Comparison of ENCODE assay signal across 21 cellular contexts in the genomic region with DNA sequence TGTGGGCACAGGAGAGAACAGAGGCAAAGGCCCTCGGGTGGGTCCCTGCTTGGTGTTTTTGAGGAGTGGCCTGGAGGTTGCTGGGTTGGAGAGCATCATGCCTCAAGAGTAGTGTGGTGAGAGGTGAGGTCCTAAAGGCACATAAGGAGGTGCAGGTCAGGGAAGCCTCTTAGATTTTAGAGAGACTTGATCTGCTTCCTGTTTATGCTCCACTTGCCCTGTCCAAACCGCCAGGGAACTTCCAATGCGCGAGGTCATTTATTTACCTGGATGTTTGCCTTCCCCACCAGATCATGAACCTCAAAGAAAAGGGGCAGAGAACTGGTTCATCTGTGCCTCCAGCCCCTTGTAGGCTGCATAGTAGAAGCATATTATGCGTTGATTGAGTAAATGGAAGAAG.
"Had no signal": no experiment of that assay in that cellular context is flagged by ENCODE, and none has a peak within 500 bp of the region (broad histone marks: within the 10 kb centered on the region; RNA-seq: fewer than 3 reads in every experiment).

No MANE protein-coding gene starts in this region.

- H3K27ac ChIP-seq: RWPE1 had no signal

- H3K4me2 ChIP-seq: SK-N-SH had no signal

- H3K36me3 ChIP-seq: MG63 had no signal

- H3K4me3 ChIP-seq: MG63 had no signal

- ATAC-seq: HepG2 had no signal

- H3K9me3 ChIP-seq: MG63, SK-N-SH had no signal

- H3K9ac ChIP-seq: SK-N-SH had no signal

- DNase-seq: IMR-90, KG1, MG63, NCI-H1092, NCI-H1105 treated with DMSO at 0.1 percent for 48 hours, NCI-H1436, NCI-H1694, NCI-H187 treated with DMSO at 0.1 percent for 48 hours, NCI-H2029 treated with DMSO at 0.1 percent for 48 hours, NCI-H2171 treated with DMSO at 0.1 percent for 48 hours, NCI-H345, NCI-H446 treated with DMSO at 0.1 percent for 48 hours, NCI-H510A treated with DMSO at 0.1 percent for 48 hours, NCI-H69, NCI-H774, SHP77, SK-N-SH, SW 1271, T-helper 1 cell had no signal

- H3K27me3 ChIP-seq: MG63 had no signal

- FAIRE-seq: HepG2 had no signal
